Comparison of ENCODE assay signal across 14 cellular contexts in the genomic region with DNA sequence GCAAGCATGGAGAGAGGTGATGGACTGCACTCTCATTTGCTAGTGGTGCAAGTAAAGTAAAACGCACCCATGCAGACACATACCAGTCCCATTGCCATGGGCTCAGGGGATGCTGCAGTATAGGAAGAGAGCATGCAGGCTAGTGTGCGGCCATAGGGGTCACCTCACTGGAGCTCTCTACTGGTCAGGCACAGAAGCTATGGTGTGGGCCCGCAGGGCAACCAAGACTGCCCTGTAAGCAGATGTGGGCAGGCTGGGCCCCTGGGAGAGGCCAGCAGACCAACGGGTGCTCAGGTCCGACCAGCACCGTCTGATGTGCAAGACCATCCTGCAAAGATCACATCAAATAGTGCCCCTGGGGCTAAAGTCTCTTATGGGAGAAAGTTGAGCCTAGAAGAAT.
A peak's percentile ranks its signal among the peaks of the same experiment; 100 is the strongest.
DNase-seq lines count a peak whose midpoint lies in the region; ATAC-seq and TF ChIP-seq lines count a peak whose summit lies in the region.
"Had no signal": no experiment of that assay in that cellular context is flagged by ENCODE, and none has a peak within 500 bp of the region (broad histone marks: within the 10 kb centered on the region; RNA-seq: fewer than 3 reads in every experiment).

No MANE protein-coding gene starts in this region.

- no peak overlapping the region for H2BK15ac ChIP-seq in H9 (ENCODE audit: low read depth, low read length)
- no peak overlapping the region for H2BK15ac ChIP-seq in neuronal stem cell (ENCODE audit: low read length)

- H3K56ac ChIP-seq in H9 (ENCODE audit: insufficient read length, low read depth, low read length), result no peak overlapping the region

- H3K27me3 Mint-ChIP-seq in H9 (ENCODE audit: low read depth) (no peaks in the 10 kb centered on the region), endodermal cell (ENCODE audit: insufficient read depth) (no peaks in the 10 kb centered on the region)
- H3K27me3 Mint-ChIP-seq: B cell had no signal

- H3K9me3 ChIP-seq in H9 (ENCODE audit: control insufficient read depth, low read depth, low read length) (no peaks in the 10 kb centered on the region), endodermal cell (ENCODE audit: control insufficient read depth, low read length) (no peaks in the 10 kb centered on the region), neuronal stem cell (replicated peaks in 1 of 2; ENCODE audit: control insufficient read depth in 2 of 2, insufficient read depth in 1 of 2, low read depth in 1 of 2, low read length in 2 of 2) (no peaks in the 10 kb centered on the region)
- H3K9me3 ChIP-seq: BLaER1 treated with 17β-estradiol and CSF1 and Interleukin-3, amounts not matched to agents 10 nM and 100 nM; HAP-1 had no signal

- no peaks in the 10 kb centered on the region for H4K20me1 ChIP-seq in H9 (ENCODE audit: control insufficient read depth, insufficient read depth, insufficient read length)
- H4K20me1 ChIP-seq: BLaER1 treated with 17β-estradiol and CSF1 and Interleukin-3, amounts not matched to agents 10 nM and 100 nM had no signal

- no peak overlapping the region for H3K27ac Mint-ChIP-seq in H9
- no peak overlapping the region for H3K27ac Mint-ChIP-seq in endodermal cell
- H3K27ac Mint-ChIP-seq: B cell; CD8-positive, alpha-beta T cell had no signal

- no peak overlapping the region for H3K4me3 ChIP-seq in endodermal cell (ENCODE audit: low read length)
- no peak overlapping the region for H3K4me3 ChIP-seq in neuronal stem cell (ENCODE audit: low read length in 2 of 2)
- H3K4me3 ChIP-seq: BLaER1 treated with 17β-estradiol and CSF1 and Interleukin-3, amounts not matched to agents 10 nM and 100 nM; HAP-1 had no signal

- peak; percentile 27 for DNase-seq in H9
- peak; percentile 35 for DNase-seq in endodermal cell
- no peak for DNase-seq in neuronal stem cell (ENCODE audit: low spot score)
- no peak for DNase-seq in stimulated activated CD4-positive, alpha-beta T cell treated with anti-CD3 and anti-CD28 coated beads, Interleukin-4, amount 100 ng/mL, for 1 hour
- no peak for DNase-seq in activated CD8-positive, alpha-beta memory T cell treated with anti-CD3 and anti-CD28 coated beads, Interleukin-2, amount 50 U/mL, for 48 hours
- DNase-seq: Calu3; CD8-positive, alpha-beta T cell; DMS79 treated with DMSO at 0.1 percent for 48 hours; GF-D8 had no signal

- TF ChIP-seq CTCF in H9 (conservative IDR thresholded peaks at IDR 0.05) (no peak), endodermal cell (conservative IDR thresholded peaks at IDR 0.05) (no peak)

- no peaks in the 10 kb centered on the region for H3K36me3 ChIP-seq in endodermal cell (ENCODE audit: control insufficient read depth, insufficient read depth, low read length)
- no peaks in the 10 kb centered on the region for H3K36me3 ChIP-seq in neuronal stem cell (replicated peaks in 1 of 2; ENCODE audit: control insufficient read depth in 2 of 2, insufficient read depth in 2 of 2, low read length in 2 of 2)
- H3K36me3 ChIP-seq: BLaER1 treated with 17β-estradiol and CSF1 and Interleukin-3, amounts not matched to agents 10 nM and 100 nM; HAP-1 had no signal

- H3K4me1 Mint-ChIP-seq in H9 (no peaks in the 10 kb centered on the region; a peak in 1 of 4 replicates), endodermal cell (no peaks in the 10 kb centered on the region)
- H3K4me1 Mint-ChIP-seq: B cell had no signal

- no peak overlapping the region for H2BK5ac ChIP-seq in H9 (ENCODE audit: insufficient read length, low read length)
- H2BK5ac ChIP-seq in neuronal stem cell (ENCODE audit: low read length), result peak overlapping the region; percentile 43

- no peaks in the 10 kb centered on the region for H3K79me1 ChIP-seq in H9 (ENCODE audit: insufficient read depth, low read depth, low read length, poor library complexity, severe bottlenecking)
- H3K79me1 ChIP-seq in neuronal stem cell (ENCODE audit: low read depth, low read length), result no peaks in the 10 kb centered on the region

- H2BK120ac ChIP-seq in H9 (ENCODE audit: low read depth, low read length, poor library complexity, severe bottlenecking) (no peak overlapping the region), neuronal stem cell (ENCODE audit: low read depth, low read length) (no peak overlapping the region)

- H3K18ac ChIP-seq in H9 (ENCODE audit: insufficient read length, low read depth, low read length), result no peak overlapping the region
- H3K18ac ChIP-seq in neuronal stem cell (ENCODE audit: low read length), result no peak overlapping the region

- H3K36me3 Mint-ChIP-seq in H9 (ENCODE audit: insufficient read depth in 1 of 3, low read depth in 3 of 3), result no peaks in the 10 kb centered on the region
- H3K36me3 Mint-ChIP-seq in endodermal cell (ENCODE audit: low read depth), result no peaks in the 10 kb centered on the region
- H3K36me3 Mint-ChIP-seq: CD8-positive, alpha-beta T cell had no signal

- no peak for ATAC-seq in HG03108 (IDR thresholded peaks at IDR 0.05; ENCODE audit: unreplicated experiment)
- ATAC-seq: CD8-positive, alpha-beta T cell had no signal

- no peak overlapping the region for H3T11ph ChIP-seq in H9 (ENCODE audit: low read length)

- H3K4me2 ChIP-seq in H9 (ENCODE audit: insufficient read depth, insufficient read length, low read length) (no peak overlapping the region), neuronal stem cell (ENCODE audit: insufficient read depth, low read length, poor library complexity, severe bottlenecking) (no peak overlapping the region)
- H3K4me2 ChIP-seq: BLaER1 treated with 17β-estradiol and CSF1 and Interleukin-3, amounts not matched to agents 10 nM and 100 nM had no signal

- H3K4me1 ChIP-seq in H9 (ENCODE audit: insufficient read depth, low read length) (no peaks in the 10 kb centered on the region), endodermal cell (ENCODE audit: control insufficient read depth, insufficient read depth, low read length) (no peaks in the 10 kb centered on the region), neuronal stem cell (ENCODE audit: control insufficient read depth in 2 of 2, insufficient read depth in 1 of 2, low read depth in 1 of 2, low read length in 2 of 2) (no peaks in the 10 kb centered on the region)
- H3K4me1 ChIP-seq: BLaER1 treated with 17β-estradiol and CSF1 and Interleukin-3, amounts not matched to agents 10 nM and 100 nM; HAP-1 had no signal

- H3K4me3 Mint-ChIP-seq in H9, result no peak overlapping the region
- H3K4me3 Mint-ChIP-seq in endodermal cell, result no peak overlapping the region
- H3K4me3 Mint-ChIP-seq: B cell; CD8-positive, alpha-beta T cell had no signal

- WGBS in H9 (ENCODE audit: extremely low coverage, insufficient read length, low lambda C conversion rate), result no CpG with 5 or more reads among the region's 6 CpGs
- 86% methylated on average over 6 of the region's 6 CpGs; no CpG with 5 or more reads in 1 of the 2 experiments for WGBS in endodermal cell (ENCODE audit: insufficient coverage in 1 of 2, insufficient read length in 1 of 2), 2 experiments
- no CpG with 5 or more reads among the region's 6 CpGs for WGBS in neuronal stem cell (ENCODE audit: extremely low coverage in 2 of 2, insufficient read length in 2 of 2, insufficient replicate concordance in 1 of 2), 2 donors

- H2AFZ ChIP-seq in H9 (ENCODE audit: low read length), result no peak overlapping the region
- no peak overlapping the region for H2AFZ ChIP-seq in neuronal stem cell (ENCODE audit: low read length)

- H3K4ac ChIP-seq in H9 (ENCODE audit: low read depth, low read length), result no peak overlapping the region
- no peak overlapping the region for H3K4ac ChIP-seq in neuronal stem cell (ENCODE audit: low read length)

- H3K9me3 Mint-ChIP-seq in H9 (no peaks in the 10 kb centered on the region), endodermal cell (no peaks in the 10 kb centered on the region)

- no peaks in the 10 kb centered on the region for H3K27me3 ChIP-seq in H9 (ENCODE audit: insufficient read depth, low read length)
- no peaks in the 10 kb centered on the region for H3K27me3 ChIP-seq in endodermal cell (ENCODE audit: control insufficient read depth, insufficient read depth, low read length, poor library complexity, severe bottlenecking)
- no peaks in the 10 kb centered on the region for H3K27me3 ChIP-seq in neuronal stem cell (ENCODE audit: control insufficient read depth in 3 of 3, insufficient read depth in 3 of 3, low read depth in 1 of 3, low read length in 3 of 3)
- H3K27me3 ChIP-seq: BLaER1 treated with 17β-estradiol and CSF1 and Interleukin-3, amounts not matched to agents 10 nM and 100 nM had no signal

- no peak overlapping the region for H4K5ac ChIP-seq in H9 (ENCODE audit: insufficient read length, low read depth, low read length)

- no peaks in the 10 kb centered on the region for H3K23me2 ChIP-seq in H9 (ENCODE audit: insufficient read length, low read depth, low read length, poor library complexity, severe bottlenecking)

- no peak overlapping the region for H2BK12ac ChIP-seq in H9 (ENCODE audit: insufficient read length, low read depth, low read length)
- H2BK12ac ChIP-seq in neuronal stem cell (ENCODE audit: low read length), result no peak overlapping the region

- H3K79me2 ChIP-seq in H9 (ENCODE audit: insufficient read depth, low read length), result no peaks in the 10 kb centered on the region

- H3K27ac ChIP-seq in H9 (ENCODE audit: insufficient read length, low read depth, low read length), result no peak overlapping the region
- no peak overlapping the region for H3K27ac ChIP-seq in endodermal cell (ENCODE audit: low read depth, low read length)
- no peak overlapping the region for H3K27ac ChIP-seq in neuronal stem cell (replicated peaks; ENCODE audit: low read length)
- H3K27ac ChIP-seq: BLaER1 treated with 17β-estradiol and CSF1 and Interleukin-3, amounts not matched to agents 10 nM and 100 nM; HL-60 had no signal

- H3K23ac ChIP-seq in H9 (ENCODE audit: insufficient read length, low read depth, low read length) (no peak overlapping the region), neuronal stem cell (ENCODE audit: low read depth, low read length, poor library complexity) (peak overlapping the region; percentile 17)

- H4K91ac ChIP-seq in H9 (ENCODE audit: insufficient read length, low read depth, low read length), result no peak overlapping the region
- H4K91ac ChIP-seq in neuronal stem cell (ENCODE audit: low read depth, low read length, poor library complexity), result no peak overlapping the region

- H3K9ac ChIP-seq in H9 (ENCODE audit: extremely low read depth, insufficient read length, low read length) (no peak overlapping the region), endodermal cell (ENCODE audit: extremely low read depth, low read length, poor library complexity, severe bottlenecking) (no peak overlapping the region), neuronal stem cell (ENCODE audit: low read depth, low read length, poor library complexity) (no peak overlapping the region)
- H3K9ac ChIP-seq: BLaER1 treated with 17β-estradiol and CSF1 and Interleukin-3, amounts not matched to agents 10 nM and 100 nM had no signal

- H4K8ac ChIP-seq in H9 (replicated peaks; ENCODE audit: insufficient read length, low read depth, low read length) (no peak overlapping the region), neuronal stem cell (ENCODE audit: low read depth, low read length) (no peak overlapping the region)

- no peak overlapping the region for H2BK20ac ChIP-seq in H9 (ENCODE audit: low read depth, low read length, poor library complexity, severe bottlenecking)

- H2AK5ac ChIP-seq in H9 (ENCODE audit: insufficient read length, low read length) (no peak overlapping the region), neuronal stem cell (ENCODE audit: low read depth, low read length) (no peak overlapping the region)

- H3K14ac ChIP-seq in H9 (ENCODE audit: insufficient read depth, low read length) (no peak overlapping the region), neuronal stem cell (ENCODE audit: low read length) (no peak overlapping the region)

Comparison
In these comparisons a context has a peak if more than half of its experiments do, and no peak if none do; other contexts are left out.
1. DNase-seq: peak in H9 (single experiment) and endodermal cell (single experiment); none in neuronal stem cell (single experiment), stimulated activated CD4-positive, alpha-beta T cell treated with anti-CD3 and anti-CD28 coated beads, Interleukin-4, amount 100 ng/mL, for 1 hour (single experiment) and activated CD8-positive, alpha-beta memory T cell treated with anti-CD3 and anti-CD28 coated beads, Interleukin-2, amount 50 U/mL, for 48 hours (single experiment).